Comparison of ENCODE assay signal across 8 cellular contexts in the genomic region with DNA sequence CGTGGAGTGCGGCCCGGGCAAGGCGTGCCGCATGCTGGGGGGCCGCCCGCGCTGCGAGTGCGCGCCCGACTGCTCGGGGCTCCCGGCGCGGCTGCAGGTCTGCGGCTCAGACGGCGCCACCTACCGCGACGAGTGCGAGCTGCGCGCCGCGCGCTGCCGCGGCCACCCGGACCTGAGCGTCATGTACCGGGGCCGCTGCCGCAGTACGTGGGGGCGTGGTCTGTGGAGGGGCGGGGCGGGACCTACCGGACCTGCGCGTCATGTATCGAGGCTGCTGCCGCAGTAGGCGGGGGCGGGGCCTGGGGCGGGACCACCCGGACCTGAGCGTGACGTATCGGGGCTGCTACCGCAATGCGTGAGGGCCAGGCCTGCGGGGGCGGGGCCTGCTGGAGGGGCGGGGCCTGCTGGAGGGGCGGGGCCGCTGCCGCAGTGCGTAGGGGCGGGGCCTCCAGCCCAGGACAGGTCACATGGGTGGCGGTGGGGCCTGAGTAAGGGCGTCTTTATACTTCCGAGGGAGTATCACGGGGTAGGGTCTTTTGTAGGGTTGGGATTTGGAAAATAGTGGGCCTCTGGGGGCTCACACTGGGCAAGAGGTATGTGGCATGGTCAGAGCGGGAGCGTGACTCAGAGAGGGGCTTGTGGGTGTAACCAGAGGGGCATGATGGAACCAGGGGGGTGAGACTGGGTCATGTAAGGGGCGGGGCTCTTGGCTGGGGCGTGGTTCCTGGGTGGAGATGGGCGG. TPM values are rescaled to one million over a fixed set of nuclear protein-coding genes. Genes with fewer than 3 reads are reported as not detected.
A peak's percentile ranks its signal among the peaks of the same experiment; 100 is the strongest.
DNase-seq lines count a peak whose midpoint lies in the region; ATAC-seq, FAIRE-seq and TF ChIP-seq lines count a peak whose summit lies in the region.

No MANE protein-coding gene starts in this region.

- peak overlapping the region; percentile 97 for H2AFZ ChIP-seq in GM12878 (ENCODE audit: control insufficient read depth, low read depth, low read length)

- H3K9me3 ChIP-seq in GM12878 (replicated peaks; ENCODE audit: control insufficient read depth, insufficient read depth, low read length) (no peaks in the 10 kb centered on the region), iPS DF 6.9 (ENCODE audit: control insufficient read depth, insufficient read depth, low read length) (no peaks in the 10 kb centered on the region), gastrocnemius medialis (no peaks in the 10 kb centered on the region)

- TF ChIP-seq RAD21 in GM12878 (IDR thresholded peaks at IDR 0.05; ENCODE audit: insufficient read depth, low read depth, low read length): no peak

- no peaks in the 10 kb centered on the region for H3K27me3 ChIP-seq in GM12878 (replicated peaks in 1 of 2; ENCODE audit: control insufficient read depth in 2 of 2, insufficient read depth in 2 of 2, low read length in 1 of 2)
- H3K27me3 ChIP-seq in iPS DF 6.9 (ENCODE audit: control insufficient read depth, insufficient read depth, low read length): peaks cover 7% of the 10 kb centered on the region
- peaks cover 7 to 12% (median 9%) of the 10 kb centered on the region in 3 donors for H3K27me3 ChIP-seq in gastrocnemius medialis

- TF ChIP-seq EP300 in GM12878 (IDR thresholded peaks at IDR 0.05; ENCODE audit: borderline replicate concordance in 1 of 2, control insufficient read depth in 1 of 2, low read depth in 2 of 2, low read length in 2 of 2): no peak

- H3K36me3 ChIP-seq in GM12878 (ENCODE audit: control insufficient read depth in 2 of 2, insufficient read depth in 2 of 2, low read length in 1 of 2) (no peaks in the 10 kb centered on the region), iPS DF 6.9 (ENCODE audit: control insufficient read depth, insufficient read depth, low read length) (no peaks in the 10 kb centered on the region; the same call in 1 of the 2 replicates), gastrocnemius medialis (no peaks in the 10 kb centered on the region)

- intact Hi-C loops in GM12878 (cut with micrococcal nuclease; ENCODE audit: unreplicated experiment) (loop anchor here (2.0 kb wide), 2 partner anchors 18 to 22 kb away; partner anchors contain the start of gene RNF126), gastrocnemius medialis (cut with DNase I; ENCODE audit: low total_unique reads) (loop anchor here (1.0 to 2.0 kb wide), 4 partner anchors 17 to 174 kb away; partner anchors contain the start of genes BSG, PTBP1 and RNF126)

- peak overlapping the region; percentile 65; the same call in 1 of the 2 replicates for H3K9ac ChIP-seq in GM12878 (ENCODE audit: control insufficient read depth, insufficient read depth, low read length)

- H3K79me2 ChIP-seq in GM12878 (ENCODE audit: control insufficient read depth, insufficient read depth, low read length): no peaks in the 10 kb centered on the region

- in situ Hi-C loops in GM12878 (cut with MboI): no loop called here
- in situ Hi-C loops in gastrocnemius medialis (cut with MboI; ENCODE audit: low sequenced_read_pairs in 4 of 4): no loop called here

- TF ChIP-seq POLR2A in GM12878 (IDR thresholded peaks at IDR 0.05; ENCODE audit: low read depth, low read length) (peak; percentile 82), gastrocnemius medialis (IDR thresholded peaks at IDR 0.05) (peak; percentile 55 to 78)

- BruUV-seq in GM12878 (replicated peaks; lab: Mats Ljungman, UMichigan): no TSS peak

- H3K4me1 ChIP-seq in GM12878 (ENCODE audit: control insufficient read depth, insufficient read depth, low read length): peaks cover 11% of the 10 kb centered on the region
- H3K4me1 ChIP-seq in iPS DF 6.9 (ENCODE audit: control insufficient read depth, insufficient read depth, low read length): peaks cover 5% of the 10 kb centered on the region
- H3K4me1 ChIP-seq in gastrocnemius medialis: peaks cover 0 to 28% of the 10 kb centered on the region in 2 donors

- H3K4me3 ChIP-seq in GM12878 (peak overlapping the region; percentile 78; the same call in 1 of the 2 replicates), iPS DF 6.9 (ENCODE audit: low read length) (peak overlapping the region; percentile 83), gastrocnemius medialis (peak overlapping the region; percentile 56 to 89 (median 66))

- H3K27ac ChIP-seq in 22Rv1 (peak overlapping the region; percentile 84), GM12878 (ENCODE audit: control insufficient read depth, insufficient read depth) (peak overlapping the region; percentile 84), iPS DF 6.9 (ENCODE audit: low read length) (no peak overlapping the region), gastrocnemius medialis (peak overlapping the region; percentile 77 to 89 (median 86))

- 0% methylated on average over 41 of the region's 70 CpGs for WGBS in GM12878 (ENCODE audit: insufficient coverage, insufficient replicate concordance, low lambda C conversion rate, missing lambda C conversion rate)
- no CpG with 5 or more reads among the region's 70 CpGs for WGBS in iPS DF 6.9 (ENCODE audit: insufficient coverage, insufficient read length)

- SMC1A ChIA-PET in GM12878 (lab: Charles Lee; ENCODE audit: uncharacterized antibody, unreplicated experiment): interaction anchor here (1.2 kb wide), 1 partner anchor 49 kb away, joined by 3 read pairs; no protein-coding TSS in a partner anchor

- no peaks in the 10 kb centered on the region; the same call in 1 of the 2 replicates for H4K20me1 ChIP-seq in GM12878 (ENCODE audit: control insufficient read depth, insufficient read depth)

- peak; percentile 95 for FAIRE-seq in GM12878 (lab: Jason Lieb, UNC)

- peak; percentile 75 for ATAC-seq in GM18517 (IDR thresholded peaks at IDR 0.05; ENCODE audit: unreplicated experiment)
- peak; percentile 69 for ATAC-seq in HG03039 (IDR thresholded peaks at IDR 0.05; ENCODE audit: unreplicated experiment)
- peak; percentile 87 for ATAC-seq in GM12878
- ATAC-seq in gastrocnemius medialis: peak; percentile 84 to 87

- CTCF ChIA-PET in GM12878 (lab: Yijun Ruan, JAX): interaction anchor here (1.4 kb wide), 1 partner anchor 53 kb away, joined by 4 read pairs; no protein-coding TSS in a partner anchor

- peak overlapping the region; percentile 86 for H3K4me2 ChIP-seq in GM12878 (ENCODE audit: control insufficient read depth, insufficient read depth)

- peak; percentile 81 for TF ChIP-seq CTCF in 22Rv1 (IDR thresholded peaks at IDR 0.05)
- peak; percentile 45 to 70 (median 46); a peak in 5 of 6 replicates for TF ChIP-seq CTCF in GM12878 (IDR thresholded peaks at IDR 0.05 in 2 of 3, conservative IDR thresholded peaks at IDR 0.05 in 1 of 3; ENCODE audit: control insufficient read depth in 2 of 3, extremely low read depth in 1 of 3, insufficient read depth in 1 of 3, low read depth in 3 of 3, low read length in 3 of 3)
- TF ChIP-seq CTCF in gastrocnemius medialis (IDR thresholded peaks at IDR 0.05 in 4 of 5, conservative IDR thresholded peaks at IDR 0.05 in 1 of 5): peak in 3 of 5 experiments; percentile 61 to 66 (median 65)

- DNase-seq in NCI-H2029 treated with DMSO at 0.1 percent for 48 hours (lab: John Stamatoyannopoulos, UW) (peak; percentile 89), T1000 (lab: John Stamatoyannopoulos, UW) (peak; percentile 99), GM12878 (ENCODE audit: low read depth, low spot score) (peak; percentile 93), iPS DF 6.9 (ENCODE audit: low read depth, low spot score) (peak; percentile 67), gastrocnemius medialis (peak; percentile 99 to 100)

- POLR2A ChIA-PET in GM12878 (lab: Charles Lee): interaction anchor here (0.6 to 1.9 kb wide), 5 partner anchors 12 to 253 kb away, joined by 3 to 5 read pairs (median 5); no protein-coding TSS in a partner anchor

- RAD21 ChIA-PET in GM12878 (lab: Charles Lee; ENCODE audit: unreplicated experiment): interaction anchor here (1.5 to 2.0 kb wide), 2 partner anchors 17 to 106 kb away, joined by 4 to 8 read pairs; partner anchors contain the start of gene RNF126

RNA-seq across cellular contexts. Expression of gene FSTL3, which starts 4.3 kb away (rescaled TPM):
- total RNA-seq in GM12878 (2013; cell fraction: nucleolus; rRNA removed): 67.2 and 78.8 TPM in 2 replicates
- total RNA-seq in GM12878 (2014; rRNA removed): 10.2 and 10.3 TPM in 2 replicates
- 4.3 and 4.5 TPM in 2 replicates for total RNA-seq in GM12878 (2014; rRNA removed; fragmentation: Illumina TruSeq; extraction: Trizol)
- total RNA-seq in GM12878 (2021): 10.9 and 12.0 TPM in 2 replicates
- 9.1 TPM for polyA plus RNA-seq in GM12878 (2011; ENCODE audit: low read depth)
- polyA plus RNA-seq in GM12878 (2011; rRNA removed): 8.4 and 13.5 TPM in 2 replicates
- polyA plus RNA-seq in GM12878 (2011; cell fraction: cytosol; rRNA removed): 22.5 and 39.1 TPM in 2 replicates
- polyA plus RNA-seq in GM12878 (2011; cell fraction: nucleus; rRNA removed): 115 TPM in 2 replicates
- polyA plus RNA-seq in GM12878 (2012): 9.7 and 30.0 TPM in 2 replicates
- polyA plus RNA-seq in GM12878 (2014; fragmentation: Illumina TruSeq; extraction: Trizol): 2.4 and 2.7 TPM in 2 replicates
- polyA plus RNA-seq in GM12878 (2014; fragmentation: Nextera tagmentation; extraction: Ambion mirVana): under 1 TPM; 0.42 to 0.79 TPM
- 10.5 and 12.5 TPM in 2 replicates for polyA plus RNA-seq in GM12878 (2014; rRNA removed)
- 1 to 10 TPM; 2.4 TPM for polyA plus RNA-seq in GM12878 (2016; fragmentation: Nextera tagmentation; extraction: Ambion mirVana)
- polyA minus RNA-seq in GM12878 (2011; rRNA and poly(A)+ RNA removed): 7.3 and 13.2 TPM in 2 replicates
- 11.7 and 12.8 TPM in 2 replicates for polyA minus RNA-seq in GM12878 (2011; cell fraction: cytosol; rRNA and poly(A)+ RNA removed)
- polyA minus RNA-seq in GM12878 (2011; cell fraction: nucleus; rRNA and poly(A)+ RNA removed): 5.9 and 12.5 TPM in 2 replicates
- total RNA-seq in gastrocnemius medialis: 10 to 100 TPM in 3 of 4 donors, 1 to 10 TPM in 1; 7.5 to 20.1 (median 15.9) TPM

RNA-seq across cellular contexts. Expression of gene PRSS57, which starts 14.8 kb away (rescaled TPM):
- total RNA-seq in GM12878 (2013; cell fraction: nucleolus; rRNA removed): not detected in 2 replicates
- total RNA-seq in GM12878 (2014; rRNA removed) (not detected in 2 replicates), GM12878 (2014; rRNA removed; fragmentation: Illumina TruSeq; extraction: Trizol) (not detected in 2 replicates), GM12878 (2021) (not detected in 2 replicates), gastrocnemius medialis (not detected)
- polyA plus RNA-seq in GM12878 (2011; ENCODE audit: low read depth): not detected
- polyA plus RNA-seq in GM12878 (2011; rRNA removed) (not detected in 2 replicates), GM12878 (2014; fragmentation: Illumina TruSeq; extraction: Trizol) (not detected in 2 replicates), GM12878 (2014; fragmentation: Nextera tagmentation; extraction: Ambion mirVana) (not detected), GM12878 (2014; rRNA removed) (not detected in 2 replicates), GM12878 (2016; fragmentation: Nextera tagmentation; extraction: Ambion mirVana) (not detected)
- 0.04 TPM in 1 of 2 replicates, not detected in the other for polyA plus RNA-seq in GM12878 (2011; cell fraction: cytosol; rRNA removed)
- not detected in 2 replicates for polyA plus RNA-seq in GM12878 (2011; cell fraction: nucleus; rRNA removed)
- not detected in 2 replicates for polyA plus RNA-seq in GM12878 (2012)
- not detected in 2 replicates for polyA minus RNA-seq in GM12878 (2011; rRNA and poly(A)+ RNA removed)
- not detected in 2 replicates for polyA minus RNA-seq in GM12878 (2011; cell fraction: cytosol; rRNA and poly(A)+ RNA removed)
- polyA minus RNA-seq in GM12878 (2011; cell fraction: nucleus; rRNA and poly(A)+ RNA removed): not detected in 2 replicates

RNA-seq across cellular contexts. Expression of gene RNF126, which starts 17.4 kb away (rescaled TPM):
- total RNA-seq in GM12878 (2013; cell fraction: nucleolus; rRNA removed): 45.4 and 54.1 TPM in 2 replicates
- total RNA-seq in GM12878 (2014; rRNA removed) (81.3 and 100 TPM in 2 replicates), GM12878 (2014; rRNA removed; fragmentation: Illumina TruSeq; extraction: Trizol) (13.5 and 19.2 TPM in 2 replicates), GM12878 (2021) (78.3 and 90.2 TPM in 2 replicates), gastrocnemius medialis (100 to 1,000 TPM in 3 of 4 donors, 10 to 100 TPM in 1; 72.3 to 148 (median 129) TPM)
- polyA plus RNA-seq in GM12878 (2011; ENCODE audit: low read depth): 7.8 TPM
- polyA plus RNA-seq in GM12878 (2011; rRNA removed) (4.5 and 8.9 TPM in 2 replicates), GM12878 (2014; fragmentation: Illumina TruSeq; extraction: Trizol) (0.90 and 5.2 TPM in 2 replicates), GM12878 (2014; fragmentation: Nextera tagmentation; extraction: Ambion mirVana) (under 1 TPM; 0.45 to 0.73 TPM), GM12878 (2014; rRNA removed) (84.2 and 98.4 TPM in 2 replicates), GM12878 (2016; fragmentation: Nextera tagmentation; extraction: Ambion mirVana) (10 to 100 TPM; 81.9 to 85.7 TPM)
- polyA plus RNA-seq in GM12878 (2011; cell fraction: cytosol; rRNA removed): 22.0 and 33.7 TPM in 2 replicates
- 59.1 and 84.4 TPM in 2 replicates for polyA plus RNA-seq in GM12878 (2011; cell fraction: nucleus; rRNA removed)
- polyA plus RNA-seq in GM12878 (2012): 46.6 and 57.2 TPM in 2 replicates
- 6.1 and 15.7 TPM in 2 replicates for polyA minus RNA-seq in GM12878 (2011; rRNA and poly(A)+ RNA removed)
- polyA minus RNA-seq in GM12878 (2011; cell fraction: cytosol; rRNA and poly(A)+ RNA removed): 15.3 and 15.5 TPM in 2 replicates
- 20.7 and 35.5 TPM in 2 replicates for polyA minus RNA-seq in GM12878 (2011; cell fraction: nucleus; rRNA and poly(A)+ RNA removed)

RNA-seq across cellular contexts. Expression of gene PALM, which starts 28.3 kb away (rescaled TPM):
- 1.4 and 6.2 TPM in 2 replicates for total RNA-seq in GM12878 (2013; cell fraction: nucleolus; rRNA removed)
- 0.38 and 0.62 TPM in 2 replicates for total RNA-seq in GM12878 (2014; rRNA removed)
- 0.14 and 0.18 TPM in 2 replicates for total RNA-seq in GM12878 (2014; rRNA removed; fragmentation: Illumina TruSeq; extraction: Trizol)
- total RNA-seq in GM12878 (2021): 0.37 and 0.95 TPM in 2 replicates
- 0.72 TPM for polyA plus RNA-seq in GM12878 (2011; ENCODE audit: low read depth)
- 0.24 and 0.60 TPM in 2 replicates for polyA plus RNA-seq in GM12878 (2011; rRNA removed)
- polyA plus RNA-seq in GM12878 (2011; cell fraction: cytosol; rRNA removed): 0.88 and 1.2 TPM in 2 replicates
- 2.0 and 2.4 TPM in 2 replicates for polyA plus RNA-seq in GM12878 (2011; cell fraction: nucleus; rRNA removed)
- polyA plus RNA-seq in GM12878 (2012): 0.53 and 0.58 TPM in 2 replicates
- 0.13 TPM in 1 of 2 replicates, not detected in the other for polyA plus RNA-seq in GM12878 (2014; fragmentation: Illumina TruSeq; extraction: Trizol)
- not detected for polyA plus RNA-seq in GM12878 (2014; fragmentation: Nextera tagmentation; extraction: Ambion mirVana)
- 0.16 and 0.28 TPM in 2 replicates for polyA plus RNA-seq in GM12878 (2014; rRNA removed)
- under 1 TPM; 0.09 to 0.16 TPM for polyA plus RNA-seq in GM12878 (2016; fragmentation: Nextera tagmentation; extraction: Ambion mirVana)
- polyA minus RNA-seq in GM12878 (2011; rRNA and poly(A)+ RNA removed): 0.44 and 0.52 TPM in 2 replicates
- polyA minus RNA-seq in GM12878 (2011; cell fraction: cytosol; rRNA and poly(A)+ RNA removed): 0.67 and 1.0 TPM in 2 replicates
- 0.60 and 0.67 TPM in 2 replicates for polyA minus RNA-seq in GM12878 (2011; cell fraction: nucleus; rRNA and poly(A)+ RNA removed)
- total RNA-seq in gastrocnemius medialis: 10 to 100 TPM in 1 of 4 donors, 1 to 10 TPM in 3; 4.4 to 10.2 (median 7.2) TPM

RNA-seq across cellular contexts. Expression of gene FGF22, which starts 40.8 kb away (rescaled TPM):
- total RNA-seq in GM12878 (2013; cell fraction: nucleolus; rRNA removed): not detected in 2 replicates
- total RNA-seq in GM12878 (2014; rRNA removed): not detected in 2 replicates
- total RNA-seq in GM12878 (2014; rRNA removed; fragmentation: Illumina TruSeq; extraction: Trizol): not detected in 2 replicates
- total RNA-seq in GM12878 (2021): not detected in 2 replicates
- polyA plus RNA-seq in GM12878 (2011; ENCODE audit: low read depth): not detected
- not detected in 2 replicates for polyA plus RNA-seq in GM12878 (2011; rRNA removed)
- polyA plus RNA-seq in GM12878 (2011; cell fraction: cytosol; rRNA removed): 0.03 TPM in 1 of 2 replicates, not detected in the other
- polyA plus RNA-seq in GM12878 (2011; cell fraction: nucleus; rRNA removed): not detected in 2 replicates
- polyA plus RNA-seq in GM12878 (2012): 0.24 TPM in 1 of 2 replicates, not detected in the other
- not detected in 2 replicates for polyA plus RNA-seq in GM12878 (2014; fragmentation: Illumina TruSeq; extraction: Trizol)
- not detected for polyA plus RNA-seq in GM12878 (2014; fragmentation: Nextera tagmentation; extraction: Ambion mirVana)
- 0.05 and 0.13 TPM in 2 replicates for polyA plus RNA-seq in GM12878 (2014; rRNA removed)
- not detected for polyA plus RNA-seq in GM12878 (2016; fragmentation: Nextera tagmentation; extraction: Ambion mirVana)
- not detected in 2 replicates for polyA minus RNA-seq in GM12878 (2011; rRNA and poly(A)+ RNA removed)
- not detected in 2 replicates for polyA minus RNA-seq in GM12878 (2011; cell fraction: cytosol; rRNA and poly(A)+ RNA removed)
- not detected in 2 replicates for polyA minus RNA-seq in GM12878 (2011; cell fraction: nucleus; rRNA and poly(A)+ RNA removed)
- not detected for total RNA-seq in gastrocnemius medialis
